In genomic region chr3:156892701-156893100, GRCh38 we compare ENCODE assay signal across 16 cellular contexts.
DNase-seq lines count a peak whose midpoint lies in the region; ATAC-seq and TF ChIP-seq lines count a peak whose summit lies in the region.
"Had no signal": no experiment of that assay in that cellular context is flagged by ENCODE, and none has a peak within 500 bp of the region (broad histone marks: within the 10 kb centered on the region; RNA-seq: fewer than 3 reads in every experiment).

No MANE protein-coding gene starts in this region.

- no peaks in the 10 kb centered on the region for H3K4me1 Mint-ChIP-seq in CD8-positive, alpha-beta memory T cell
- no peaks in the 10 kb centered on the region for H3K4me1 Mint-ChIP-seq in T-cell
- H3K4me1 Mint-ChIP-seq: activated naive CD4-positive, alpha-beta T cell treated with anti-CD3 and anti-CD28 coated beads, Interleukin-2, amount 50 U/mL, for 24 hours had no signal

- no peaks in the 10 kb centered on the region for H3K36me3 ChIP-seq in RWPE2 (ENCODE audit: low read depth)
- H3K36me3 ChIP-seq in CD8-positive, alpha-beta memory T cell (ENCODE audit: insufficient read depth, low read length) = no peaks in the 10 kb centered on the region
- H3K36me3 ChIP-seq: neutrophil, SJCRH30, thyroid gland had no signal

- peak overlapping the region in 1 of 8 donors; percentile 45 for H3K27ac Mint-ChIP-seq in CD8-positive, alpha-beta memory T cell
- H3K27ac Mint-ChIP-seq in T-cell = no peak overlapping the region
- H3K27ac Mint-ChIP-seq: activated naive CD4-positive, alpha-beta T cell treated with anti-CD3 and anti-CD28 coated beads, Interleukin-2, amount 50 U/mL, for 24 hours had no signal

- TF ChIP-seq CTCF in RWPE2 (IDR thresholded peaks at IDR 0.05; ENCODE audit: poor library complexity, severe bottlenecking) (no peak), fibroblast of pulmonary artery (IDR thresholded peaks at IDR 0.05; ENCODE audit: low read length, missing control alignments) (no peak)

- no peak overlapping the region for H3K4me3 ChIP-seq in RWPE2 (ENCODE audit: severe bottlenecking)
- no peak overlapping the region for H3K4me3 ChIP-seq in fibroblast of pulmonary artery (replicated peaks; ENCODE audit: low read depth, low read length)
- no peak overlapping the region for H3K4me3 ChIP-seq in CD8-positive, alpha-beta memory T cell (ENCODE audit: low read length)
- H3K4me3 ChIP-seq: SJCRH30, thyroid gland had no signal

- peak; percentile 92 for ATAC-seq in RWPE2 (ENCODE audit: low read depth)
- no peak for ATAC-seq in T-cell (replicated peaks in 1 of 4)
- ATAC-seq: esophagus mucosa had no signal

- CTCF ChIA-PET in CD8-positive, alpha-beta memory T cell (lab: Charles Lee) = no interaction called here
- CTCF ChIA-PET in T-cell (lab: Charles Lee) = no interaction called here

- H3K4me1 ChIP-seq in RWPE2 (ENCODE audit: insufficient read depth, poor library complexity, severe bottlenecking) = no peaks in the 10 kb centered on the region
- no peaks in the 10 kb centered on the region for H3K4me1 ChIP-seq in CD8-positive, alpha-beta memory T cell (ENCODE audit: insufficient read depth, low read length)

- H3K9me3 Mint-ChIP-seq in CD8-positive, alpha-beta memory T cell = peaks cover 0 to 3% (median 2%) of the 10 kb centered on the region in 5 donors
- H3K9me3 Mint-ChIP-seq in T-cell = peaks cover 0 to 12% (median 5%) of the 10 kb centered on the region in 3 donors

- H3K36me3 Mint-ChIP-seq in CD8-positive, alpha-beta memory T cell = peaks cover 0 to 20% (median 0%) of the 10 kb centered on the region in 3 donors
- H3K36me3 Mint-ChIP-seq in T-cell = no peaks in the 10 kb centered on the region

- H3K27me3 Mint-ChIP-seq in CD8-positive, alpha-beta memory T cell = peaks cover 0 to 5% of the 10 kb centered on the region in 2 donors
- no peaks in the 10 kb centered on the region for H3K27me3 Mint-ChIP-seq in T-cell

- no peaks in the 10 kb centered on the region for H3K27me3 ChIP-seq in RWPE2 (ENCODE audit: insufficient read depth, poor library complexity, severe bottlenecking)
- H3K27me3 ChIP-seq in CD8-positive, alpha-beta memory T cell (ENCODE audit: insufficient read depth, low read length, poor library complexity, severe bottlenecking) = no peaks in the 10 kb centered on the region
- H3K27me3 ChIP-seq: neutrophil, SJCRH30, thyroid gland had no signal

- no peak overlapping the region for H3K4me3 Mint-ChIP-seq in CD8-positive, alpha-beta memory T cell
- no peak overlapping the region for H3K4me3 Mint-ChIP-seq in T-cell
- H3K4me3 Mint-ChIP-seq: activated naive CD4-positive, alpha-beta T cell treated with anti-CD3 and anti-CD28 coated beads, Interleukin-2, amount 50 U/mL, for 24 hours had no signal

- H3K9me3 ChIP-seq in RWPE2 (ENCODE audit: severe bottlenecking) = no peaks in the 10 kb centered on the region
- H3K9me3 ChIP-seq in CD8-positive, alpha-beta memory T cell (ENCODE audit: low read length) = no peaks in the 10 kb centered on the region
- H3K9me3 ChIP-seq: neutrophil, SJCRH30, thyroid gland had no signal

- peak overlapping the region; percentile 59 for H3K27ac ChIP-seq in RWPE2 (ENCODE audit: poor library complexity, severe bottlenecking)
- H3K27ac ChIP-seq in CD8-positive, alpha-beta memory T cell (ENCODE audit: low read depth, low read length) = no peak overlapping the region
- H3K27ac ChIP-seq: neutrophil, SJCRH30, thyroid gland had no signal

- POLR2A ChIA-PET in CD8-positive, alpha-beta memory T cell (lab: Charles Lee) = no interaction called here
- POLR2A ChIA-PET in T-cell (lab: Charles Lee) = no interaction called here

- DNase-seq in A172 (ENCODE audit: low spot score) (peak; percentile 56), HCEC 1CT (peak; percentile 78), RWPE2 (ENCODE audit: low spot score) (no peak), fibroblast of pulmonary artery (ENCODE audit: low read depth) (peak; percentile 33), T-cell (no peak), NCI-H2171 (lab: John Stamatoyannopoulos, UW) (no peak)
- no peak for DNase-seq in activated T-cell treated with anti-CD3 and anti-CD28 coated beads, Interleukin-2, amount 50 U/mL, for 48 hours
- no peak for DNase-seq in CD8-positive, alpha-beta memory T cell
- DNase-seq: ACHN; activated CD8-positive, alpha-beta memory T cell treated with anti-CD3 and anti-CD28 coated beads, Interleukin-2, amount 50 U/mL, for 4 hours; NCI-H146; thyroid gland had no signal

Comparison
In these comparisons a context has a peak if more than half of its experiments do, and no peak if none do; other contexts are left out.
1. DNase-seq: peak in A172 (single experiment), HCEC 1CT (single experiment) and fibroblast of pulmonary artery (single experiment); none in RWPE2 (single experiment), activated T-cell treated with anti-CD3 and anti-CD28 coated beads, Interleukin-2, amount 50 U/mL, for 48 hours (0 of 2), CD8-positive, alpha-beta memory T cell (0 of 5), T-cell (0 of 34) and NCI-H2171 (single experiment).